Comparison of ENCODE assay signal across 8 cellular contexts in the genomic region with DNA sequence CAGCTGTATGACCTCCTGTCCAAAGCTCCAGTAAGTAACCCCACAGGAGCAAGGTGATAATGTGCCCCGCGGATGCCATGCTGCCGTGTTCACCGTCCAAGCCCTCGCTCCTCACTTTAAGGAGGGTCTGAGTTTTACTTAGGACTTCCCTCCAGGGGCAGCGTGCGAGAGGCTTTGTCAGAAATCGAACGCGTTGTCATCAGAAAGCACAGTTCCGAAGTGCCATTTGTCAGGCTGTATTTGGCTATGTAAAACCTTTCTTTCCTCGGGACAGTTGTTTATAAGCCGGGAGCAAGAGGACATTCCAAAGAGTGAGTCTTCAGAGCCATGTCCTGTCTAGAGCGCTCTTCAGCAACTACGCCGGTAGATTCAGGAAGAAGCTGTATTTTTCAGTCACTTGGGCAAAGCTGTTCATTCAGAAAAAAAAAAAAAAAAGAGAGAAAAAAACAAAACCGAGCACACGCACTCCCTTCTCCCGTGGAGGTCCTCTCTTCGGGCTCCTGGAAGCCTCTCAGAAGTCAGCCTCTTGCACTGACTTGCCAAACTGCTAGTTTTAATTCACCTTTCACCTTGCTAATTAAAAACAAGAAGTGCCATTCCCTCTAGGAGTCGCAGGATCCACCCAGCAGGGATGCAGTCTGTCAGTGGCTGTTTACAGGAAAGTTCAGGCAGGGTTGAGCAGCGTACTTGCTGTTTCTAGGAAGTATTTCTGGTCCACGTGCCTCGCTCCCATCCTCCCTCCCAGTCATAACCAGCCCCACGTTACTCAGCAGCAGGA. TPM values are rescaled to one million over a fixed set of nuclear protein-coding genes. Genes with fewer than 3 reads are reported as not detected.
DNase-seq lines count a peak whose midpoint lies in the region; ATAC-seq lines count a peak whose summit lies in the region.

A gene (minus strand): TSS at position 676 of the 778 bp plus-strand sequence.

- no peak within 1 kb of the TSS for H3K4me3 Mint-ChIP-seq in activated CD4-positive, alpha-beta T cell treated with anti-CD3 and anti-CD28 coated beads for 36 hours

- H3K4me1 Mint-ChIP-seq in activated CD4-positive, alpha-beta T cell treated with anti-CD3 and anti-CD28 coated beads for 36 hours: peaks cover 2% of the 10 kb centered on the region

- ATAC-seq in activated CD4-positive, alpha-beta T cell treated with anti-CD3 and anti-CD28 coated beads for 36 hours: no peak
- no peak for ATAC-seq in GM21737 (IDR thresholded peaks at IDR 0.05; ENCODE audit: unreplicated experiment)

- H3K36me3 Mint-ChIP-seq in activated CD4-positive, alpha-beta T cell treated with anti-CD3 and anti-CD28 coated beads for 36 hours (ENCODE audit: low read depth): no peaks in the 10 kb centered on the region

- DNase-seq in ELR (ENCODE audit: low read depth) (peak; percentile 71), RPMI7951 (ENCODE audit: low read depth) (peak; percentile 2), glomerular visceral epithelial cell (ENCODE audit: extremely low spot score) (peak; percentile 43), retina (peak; percentile 79), MV-4-11 (lab: John Stamatoyannopoulos, UW) (no peak)
- no peak for DNase-seq in activated CD8-positive, alpha-beta memory T cell treated with anti-CD3 and anti-CD28 coated beads for 24 hours
- DNase-seq in activated CD4-positive, alpha-beta T cell treated with anti-CD3 and anti-CD28 coated beads for 36 hours: no peak

- H3K9me3 Mint-ChIP-seq in activated CD4-positive, alpha-beta T cell treated with anti-CD3 and anti-CD28 coated beads for 36 hours (ENCODE audit: low read depth): peaks cover 3% of the 10 kb centered on the region

- H3K27me3 Mint-ChIP-seq in activated CD4-positive, alpha-beta T cell treated with anti-CD3 and anti-CD28 coated beads for 36 hours: peaks cover 10% of the 10 kb centered on the region

- CTCF ChIA-PET in activated CD4-positive, alpha-beta T cell treated with anti-CD3 and anti-CD28 coated beads for 36 hours (lab: Charles Lee): interaction anchor here (0.6 kb wide), 1 partner anchor 27 kb away, joined by 3 read pairs; no protein-coding TSS in a partner anchor

- POLR2A ChIA-PET in activated CD4-positive, alpha-beta T cell treated with anti-CD3 and anti-CD28 coated beads for 36 hours (lab: Charles Lee): no interaction called here

- intact Hi-C loops in activated CD4-positive, alpha-beta T cell treated with anti-CD3 and anti-CD28 coated beads for 36 hours (cut with DNase I, micrococcal nuclease): no loop called here

- no peak within 1 kb of the TSS for H3K27ac Mint-ChIP-seq in activated CD4-positive, alpha-beta T cell treated with anti-CD3 and anti-CD28 coated beads for 36 hours

RNA-seq across cellular contexts. Expression of the gene that starts here (rescaled TPM):
- total RNA-seq in RPMI7951 (2014; rRNA removed; shearing (Covaris generic)): under 0.01 and 0.29 TPM in 2 replicates
- total RNA-seq in activated CD4-positive, alpha-beta T cell treated with anti-CD3 and anti-CD28 coated beads for 36 hours: not detected

Comparison
In these comparisons a context has a peak if more than half of its experiments do, and no peak if none do; other contexts are left out.
1. Peak in DNase-seq in RPMI7951; RNA of the gene not detected or under 1 TPM.
2. DNase-seq: peak in ELR (single experiment), glomerular visceral epithelial cell (single experiment) and retina (single experiment); none in activated CD8-positive, alpha-beta memory T cell treated with anti-CD3 and anti-CD28 coated beads for 24 hours (single experiment), activated CD4-positive, alpha-beta T cell treated with anti-CD3 and anti-CD28 coated beads for 36 hours (single experiment) and MV-4-11 (single experiment).